18 cellular contexts compared by ENCODE assay signal in genomic region chr2:1501196-1501851, GRCh38.
"Had no signal": no experiment of that assay in that cellular context is flagged by ENCODE, and none has a peak within 500 bp of the region (broad histone marks: within the 10 kb centered on the region; RNA-seq: fewer than 3 reads in every experiment).

No MANE protein-coding gene starts in this region.

- FAIRE-seq: astrocyte, urothelium cell line had no signal

- DNase-seq: activated CD4-positive, alpha-beta T cell treated with anti-CD3 and anti-CD28 coated beads for 1 hour; activated CD4-positive, alpha-beta T cell treated with anti-CD3 and anti-CD28 coated beads, Interleukin-2, amount 50 U/mL, for 1 hour; activated CD8-positive, alpha-beta memory T cell treated with anti-CD3 and anti-CD28 coated beads for 24 hours; activated CD8-positive, alpha-beta memory T cell treated with anti-CD3 and anti-CD28 coated beads, Interleukin-2, amount 50 U/mL, for 4 hours; activated naive CD4-positive, alpha-beta T cell treated with anti-CD3 and anti-CD28 coated beads, Interleukin-2, amount 10 ng/mL, durations not matched to agents 7 days and 5 days; activated T-cell treated with anti-CD3 and anti-CD28 coated beads, Interleukin-2, amount 50 U/mL, for 4 hours; gastrocnemius medialis; hippocampal formation; mesenchymal stem cell; nucleus accumbens; stimulated activated CD4-positive, alpha-beta T cell treated with anti-CD3 and anti-CD28 coated beads, Interleukin-4, amount 100 ng/mL, for 4 hours; stimulated activated naive CD8-positive, alpha-beta T cell treated with anti-CD3 and anti-CD28 coated beads, Interleukin-15, Interleukin-2, amounts not matched to agents 100 U/mL and 50 U/mL, for 24 hours; T-cell had no signal

- H3K4me3 ChIP-seq: coronary artery, esophagus muscularis mucosa, gastrocnemius medialis, tibial artery had no signal

- H3K4me1 ChIP-seq: esophagus muscularis mucosa, gastrocnemius medialis, tibial artery had no signal

- ATAC-seq: activated T-cell treated with anti-CD3 and anti-CD28 coated beads, Interleukin-2, amount 50 U/mL, for 4 hours; gastrocnemius medialis; stimulated activated naive CD8-positive, alpha-beta T cell treated with anti-CD3 and anti-CD28 coated beads, Interleukin-15, Interleukin-2, amounts not matched to agents 100 U/mL and 50 U/mL, for 24 hours; T-cell had no signal

- H3K36me3 ChIP-seq: gastrocnemius medialis, tibial artery had no signal

- H3K9me3 ChIP-seq: esophagus muscularis mucosa, gastrocnemius medialis, tibial artery had no signal

- H3K27me3 ChIP-seq: gastrocnemius medialis had no signal

- H3K27ac ChIP-seq: coronary artery, esophagus muscularis mucosa, gastrocnemius medialis, tibial artery had no signal
